ENCODE assay signal across 33 cellular contexts in the genomic region with DNA sequence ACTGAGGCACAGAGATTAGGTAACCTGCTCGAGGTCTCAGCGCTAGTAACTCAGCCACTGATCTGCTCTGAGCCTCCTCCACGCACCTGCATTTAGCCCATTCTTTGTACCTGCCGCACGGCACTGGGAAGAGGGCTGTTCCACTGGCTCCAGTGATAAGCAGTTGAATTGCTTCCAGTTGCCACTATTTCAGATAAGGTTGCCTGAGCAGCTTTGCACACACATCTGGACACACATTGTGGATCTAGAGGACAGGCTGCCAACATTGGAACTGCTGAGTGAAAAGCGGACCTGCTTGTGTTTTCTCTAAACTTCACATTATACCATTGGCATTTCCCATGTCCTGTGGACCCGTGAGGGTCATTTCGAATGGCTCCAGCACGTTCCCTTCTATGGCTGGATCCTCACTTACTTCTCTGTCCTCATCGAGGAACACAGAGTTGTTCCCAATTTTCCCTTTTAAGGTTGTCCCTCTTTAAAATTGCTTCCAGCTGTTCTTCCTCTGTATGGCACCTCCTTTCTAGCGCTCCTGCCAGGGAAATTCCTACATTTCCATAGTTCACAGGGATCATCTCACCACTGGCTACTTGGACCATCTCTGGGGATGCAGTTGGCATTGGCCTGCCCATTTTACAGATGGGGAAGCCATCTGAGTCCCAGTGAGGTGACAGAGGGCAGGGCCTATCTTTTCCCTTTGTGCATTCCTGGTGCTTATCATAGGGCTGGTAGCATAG. TPM values are rescaled to one million over a fixed set of nuclear protein-coding genes. Genes with fewer than 3 reads are reported as not detected.
DNase-seq lines count a peak whose midpoint lies in the region; ATAC-seq, FAIRE-seq and TF ChIP-seq lines count a peak whose summit lies in the region.
"Had no signal": no experiment of that assay in that cellular context is flagged by ENCODE, and none has a peak within 500 bp of the region (broad histone marks: within the 10 kb centered on the region; RNA-seq: fewer than 3 reads in every experiment).

No MANE protein-coding gene starts in this region.

- no TSS peak for BruUV-seq in IMR-90 (replicated peaks; lab: Mats Ljungman, UMichigan)

- intact Hi-C loops in IMR-90 (cut with micrococcal nuclease) (no loop called here), tibial artery (cut with DNase I; ENCODE audit: low total_unique reads) (no loop called here)

- CTCF ChIA-PET in IMR-90 (lab: Yijun Ruan, JAX) = interaction anchor here (1.1 kb wide), 1 partner anchor 196 kb away, joined by 12 read pairs; no protein-coding TSS in a partner anchor
- CTCF ChIA-PET in H1 (lab: Charles Lee; ENCODE audit: partially characterized antibody) = interaction anchor here (1.0 to 2.0 kb wide), 4 partner anchors 10 to 199 kb away, joined by 3 to 7 read pairs (median 4); no protein-coding TSS in a partner anchor

- H3K27ac ChIP-seq in IMR-90 (ENCODE audit: insufficient read depth, low read length) (peak overlapping the region; percentile 11), H1 (ENCODE audit: low read depth, low read length) (no peak overlapping the region), tibial artery (peak overlapping the region; percentile 54 to 72), H9 (ENCODE audit: insufficient read length, low read depth, low read length) (no peak overlapping the region)
- H3K27ac ChIP-seq: cardiac muscle cell, KMS-11, SJSA1, upper lobe of right lung had no signal

- peaks cover 2% of the 10 kb centered on the region for H3K27me3 Mint-ChIP-seq in H9 (ENCODE audit: low read depth)
- H3K27me3 Mint-ChIP-seq: CD4-positive, CD25-positive, alpha-beta regulatory T cell had no signal

- peaks cover 25 to 65% (median 62%) of the 10 kb centered on the region in 3 experiments; a peak in 6 of 7 replicates for H3K36me3 Mint-ChIP-seq in H9 (ENCODE audit: insufficient read depth in 1 of 3, low read depth in 3 of 3)
- H3K36me3 Mint-ChIP-seq: natural killer cell had no signal

- POLR2A ChIA-PET in IMR-90 (lab: Charles Lee; ENCODE audit: unreplicated experiment) (no interaction called here), H1 (lab: Charles Lee; ENCODE audit: partially characterized antibody) (no interaction called here)

- no peak for TF ChIP-seq RAD21 in IMR-90 (IDR thresholded peaks at IDR 0.05; ENCODE audit: low read length)
- TF ChIP-seq RAD21 in H1 (IDR thresholded peaks at IDR 0.05 in 1 of 2, conservative IDR thresholded peaks at IDR 0.05 in 1 of 2; ENCODE audit: low read depth in 2 of 2, low read length in 2 of 2) = no peak

- H2BK120ac ChIP-seq in IMR-90 (ENCODE audit: low read depth, low read length) = peak overlapping the region; percentile 7; the same call in 1 of the 2 replicates
- H2BK120ac ChIP-seq in H1 (replicated peaks; ENCODE audit: low read depth, low read length) = no peak overlapping the region
- H2BK120ac ChIP-seq in H9 (ENCODE audit: low read depth, low read length, poor library complexity, severe bottlenecking) = no peak overlapping the region

- in situ Hi-C loops in IMR-90 (cut with MboI; ENCODE audit: low sequenced_read_pairs) = no loop called here

- no peak overlapping the region for H3K4me3 Mint-ChIP-seq in H9
- H3K4me3 Mint-ChIP-seq: activated T-cell treated with anti-CD3 and anti-CD28 coated beads, Interleukin-2, amount 50 U/mL, for 72 hours; natural killer cell had no signal

- peak overlapping the region; percentile 22 for H2BK5ac ChIP-seq in IMR-90 (ENCODE audit: low read depth, low read length, poor library complexity, severe bottlenecking)
- no peak overlapping the region for H2BK5ac ChIP-seq in H1 (ENCODE audit: low read depth, low read length)
- no peak overlapping the region for H2BK5ac ChIP-seq in H9 (ENCODE audit: insufficient read length, low read length)

- dilution Hi-C loops in IMR-90 (cut with HindIII; ENCODE audit: low sequenced_read_pairs, unreplicated experiment) = no loop called here

- TF ChIP-seq CTCF in IMR-90 (conservative IDR thresholded peaks at IDR 0.05; ENCODE audit: low read depth, low read length) = no peak
- TF ChIP-seq CTCF in H1 (IDR thresholded peaks at IDR 0.05; ENCODE audit: control extremely low read depth in 1 of 3, insufficient read depth in 1 of 3, low read depth in 1 of 3, low read length in 3 of 3) = no peak
- no peak for TF ChIP-seq CTCF in tibial artery (IDR thresholded peaks at IDR 0.05)
- TF ChIP-seq CTCF in H9 (conservative IDR thresholded peaks at IDR 0.05) = no peak

- H3K14ac ChIP-seq in IMR-90 (replicated peaks; ENCODE audit: low read depth, low read length) (peak overlapping the region; percentile 69; the same call in 1 of the 2 replicates), H1 (ENCODE audit: insufficient read length) (no peak overlapping the region), H9 (ENCODE audit: insufficient read depth, low read length) (no peak overlapping the region)

- H4K91ac ChIP-seq in IMR-90 (ENCODE audit: insufficient read depth, low read depth, low read length) = peak overlapping the region; percentile 66; the same call in 1 of the 2 replicates
- no peak overlapping the region for H4K91ac ChIP-seq in H1 (replicated peaks; ENCODE audit: insufficient read length, low read length)
- no peak overlapping the region for H4K91ac ChIP-seq in H9 (ENCODE audit: insufficient read length, low read depth, low read length)

- H3K9me1 ChIP-seq in IMR-90 (ENCODE audit: insufficient read depth, low read length) = peaks cover 15% of the 10 kb centered on the region

- H3K36me3 ChIP-seq in IMR-90 (ENCODE audit: control insufficient read depth, insufficient read depth, low read length) (peaks cover 39% of the 10 kb centered on the region), H1 (ENCODE audit: control insufficient read depth in 2 of 4, insufficient read depth in 4 of 4, low read length in 3 of 4) (peaks cover 12 to 49% (median 26%) of the 10 kb centered on the region in 4 experiments; a peak in 7 of 8 replicates), tibial artery (peaks cover 21 to 68% (median 36%) of the 10 kb centered on the region in 3 donors)

- H2BK15ac ChIP-seq in IMR-90 (ENCODE audit: low read depth, low read length) (peak overlapping the region; percentile 73), H1 (ENCODE audit: low read length) (no peak overlapping the region), H9 (ENCODE audit: low read depth, low read length) (no peak overlapping the region)

- H2AK5ac ChIP-seq in IMR-90 (ENCODE audit: low read depth, low read length) (peak overlapping the region; percentile 85), H1 (ENCODE audit: low read depth, low read length) (no peak overlapping the region), H9 (ENCODE audit: insufficient read length, low read length) (no peak overlapping the region)

- H3K79me2 ChIP-seq in H1 (ENCODE audit: control insufficient read depth in 1 of 2, insufficient read depth in 2 of 2, low read length in 2 of 2) (no peaks in the 10 kb centered on the region), H9 (ENCODE audit: insufficient read depth, low read length) (no peaks in the 10 kb centered on the region)

- H3K4me2 ChIP-seq in IMR-90 (ENCODE audit: low read depth, low read length) = no peak overlapping the region
- H3K4me2 ChIP-seq in H1 (ENCODE audit: insufficient read depth in 1 of 2, low read depth in 2 of 2, low read length in 2 of 2) = no peak overlapping the region
- no peak overlapping the region for H3K4me2 ChIP-seq in H9 (ENCODE audit: insufficient read depth, insufficient read length, low read length)
- H3K4me2 ChIP-seq: KMS-11 had no signal

- H3K4me1 ChIP-seq in IMR-90 (ENCODE audit: control insufficient read depth, insufficient read depth, low read length) (peaks cover 22% of the 10 kb centered on the region), H1 (replicated peaks in 1 of 4; ENCODE audit: control insufficient read depth in 3 of 4, insufficient read depth in 4 of 4, low read length in 3 of 4) (no peaks in the 10 kb centered on the region), tibial artery (peaks cover 4 to 47% (median 18%) of the 10 kb centered on the region in 4 donors), H9 (ENCODE audit: insufficient read depth, low read length) (no peaks in the 10 kb centered on the region)
- H3K4me1 ChIP-seq: upper lobe of right lung had no signal

- H3K4me3 ChIP-seq in IMR-90 (ENCODE audit: insufficient read depth, low read depth, low read length) (no peak overlapping the region), H1 (ENCODE audit: extremely low read depth in 1 of 4, insufficient read depth in 2 of 4, low read depth in 3 of 4, low read length in 4 of 4) (no peak overlapping the region), tibial artery (no peak overlapping the region)
- H3K4me3 ChIP-seq: cardiac muscle cell, gastroesophageal sphincter, GM23248, SJSA1, upper lobe of right lung had no signal

- H4K20me1 ChIP-seq in IMR-90 (ENCODE audit: insufficient read depth, low read length) = peaks cover 9% of the 10 kb centered on the region; the same call in 1 of the 2 replicates
- H4K20me1 ChIP-seq in H1 (replicated peaks in 1 of 2; ENCODE audit: control insufficient read depth in 1 of 2, insufficient read depth in 2 of 2, low read length in 2 of 2) = peaks cover 6% of the 10 kb centered on the region in 2 experiments
- H4K20me1 ChIP-seq in H9 (ENCODE audit: control insufficient read depth, insufficient read depth, insufficient read length) = no peaks in the 10 kb centered on the region

- H2AFZ ChIP-seq in IMR-90 (replicated peaks; ENCODE audit: low read length, poor library complexity) (no peak overlapping the region), H1 (ENCODE audit: low read length) (no peak overlapping the region), H9 (ENCODE audit: low read length) (no peak overlapping the region)
- H2AFZ ChIP-seq: GM23248 had no signal

- H2BK12ac ChIP-seq in H1 (ENCODE audit: low read depth, low read length) (no peak overlapping the region), H9 (ENCODE audit: insufficient read length, low read depth, low read length) (no peak overlapping the region)

- H3K56ac ChIP-seq in IMR-90 (ENCODE audit: extremely low read depth, insufficient read depth, low read length) (no peak overlapping the region), H1 (replicated peaks; ENCODE audit: insufficient read length, low read depth, low read length) (no peak overlapping the region), H9 (ENCODE audit: insufficient read length, low read depth, low read length) (no peak overlapping the region)

- H3K27ac Mint-ChIP-seq in H9 = no peak overlapping the region; a peak in 1 of 7 replicates
- H3K27ac Mint-ChIP-seq: activated T-cell treated with anti-CD3 and anti-CD28 coated beads, Interleukin-2, amount 50 U/mL, for 72 hours; natural killer cell had no signal

- peak overlapping the region; percentile 15 to 37 for H4K8ac ChIP-seq in IMR-90 (ENCODE audit: low read depth in 2 of 2, low read length in 2 of 2)
- H4K8ac ChIP-seq in H1 (ENCODE audit: extremely low read depth, insufficient read depth, low read length) = peak overlapping the region; percentile 14; the same call in 1 of the 2 replicates
- H4K8ac ChIP-seq in H9 (replicated peaks; ENCODE audit: insufficient read length, low read depth, low read length) = no peak overlapping the region

- H3K18ac ChIP-seq in IMR-90 (ENCODE audit: low read depth, low read length) = peak overlapping the region; percentile 51; the same call in 1 of the 2 replicates
- H3K18ac ChIP-seq in H1 (ENCODE audit: extremely low read depth, low read length) = no peak overlapping the region
- no peak overlapping the region for H3K18ac ChIP-seq in H9 (ENCODE audit: insufficient read length, low read depth, low read length)

- ATAC-seq in IMR-90 (ENCODE audit: low read depth) (no peak), left lobe of liver (peak; percentile 67), HG03025 (IDR thresholded peaks at IDR 0.05; ENCODE audit: low FRiP score, unreplicated experiment) (no peak)
- ATAC-seq: activated T-cell treated with anti-CD3 and anti-CD28 coated beads, Interleukin-2, amount 50 U/mL, for 72 hours; esophagus mucosa; gastroesophageal sphincter; natural killer cell; upper lobe of right lung had no signal

- H4K5ac ChIP-seq in IMR-90 (ENCODE audit: low read depth, low read length) = peak overlapping the region; percentile 18
- H4K5ac ChIP-seq in H1 (ENCODE audit: insufficient read length, low read depth, low read length) = no peak overlapping the region
- H4K5ac ChIP-seq in H9 (ENCODE audit: insufficient read length, low read depth, low read length) = no peak overlapping the region

- H3K4ac ChIP-seq in IMR-90 (ENCODE audit: low read depth, low read length) (peak overlapping the region; percentile 42), H1 (replicated peaks; ENCODE audit: insufficient read length, low read depth, low read length) (no peak overlapping the region), H9 (ENCODE audit: low read depth, low read length) (no peak overlapping the region)

- 0 out of 4 replicates have a peak, but pooled peaks cover 0 to 4% of the 10 kb centered on the region in 2 experiments for H3K4me1 Mint-ChIP-seq in H9

- H3K79me1 ChIP-seq in IMR-90 (ENCODE audit: low read depth in 1 of 2, low read length in 2 of 2) (peaks cover 13 to 60% of the 10 kb centered on the region in 2 experiments), H1 (ENCODE audit: low read depth, low read length) (no peaks in the 10 kb centered on the region), H9 (ENCODE audit: insufficient read depth, low read depth, low read length, poor library complexity, severe bottlenecking) (no peaks in the 10 kb centered on the region)

- no peak overlapping the region for H3T11ph ChIP-seq in H9 (ENCODE audit: low read length)

- H3K23me2 ChIP-seq in H1 (ENCODE audit: low read depth, low read length) = no peaks in the 10 kb centered on the region
- no peaks in the 10 kb centered on the region for H3K23me2 ChIP-seq in H9 (ENCODE audit: insufficient read length, low read depth, low read length, poor library complexity, severe bottlenecking)

- H3K23ac ChIP-seq in IMR-90 (ENCODE audit: low read depth, low read length) (0 out of 2 replicates have a peak overlapping the region, but pooled peaks have one; percentile 38), H1 (ENCODE audit: insufficient read length) (no peak overlapping the region), H9 (ENCODE audit: insufficient read length, low read depth, low read length) (no peak overlapping the region)

- H3K9me3 ChIP-seq in IMR-90 (ENCODE audit: control insufficient read depth, insufficient read depth, low read length) (no peaks in the 10 kb centered on the region), H1 (ENCODE audit: insufficient read depth in 2 of 2, low read depth in 1 of 2, low read length in 1 of 2) (no peaks in the 10 kb centered on the region), tibial artery (no peaks in the 10 kb centered on the region), H9 (ENCODE audit: control insufficient read depth, low read depth, low read length) (no peaks in the 10 kb centered on the region)
- H3K9me3 ChIP-seq: gastroesophageal sphincter, SJSA1, upper lobe of right lung had no signal

- DNase-seq in IMR-90 (no peak), H1 (ENCODE audit: low read depth in 1 of 2, low spot score in 2 of 2) (no peak), left lobe of liver (ENCODE audit: low spot score) (peak; percentile 60), tibial artery (no peak), H9 (no peak), GOT3 (lab: John Stamatoyannopoulos, UW) (no peak)
- DNase-seq: activated CD4-positive, alpha-beta T cell treated with anti-CD3 and anti-CD28 coated beads, Interleukin-2, amount 50 U/mL, for 4 hours; activated CD4-positive, CD25-positive, alpha-beta regulatory T cell; activated naive CD4-positive, alpha-beta T cell treated with Interleukin-2 at 50 U/mL for 16 hours; activated T-cell treated with anti-CD3 and anti-CD28 coated beads, Interleukin-2, amount 50 U/mL, for 72 hours; amniotic stem cell; CD4-positive, CD25-positive, alpha-beta regulatory T cell; cortex of kidney; EL; GM23248; midbrain; natural killer cell; NCI-H1417; NCI-H2081; NCI-H226; retina; stimulated activated CD4-positive, alpha-beta T cell treated with anti-CD3 and anti-CD28 coated beads, Interleukin-2, amount 100 ng/mL, for 24 hours; T-helper 1 cell; upper lobe of right lung had no signal

- H3K9me3 Mint-ChIP-seq in H9 = no peaks in the 10 kb centered on the region
- H3K9me3 Mint-ChIP-seq: activated T-cell treated with anti-CD3 and anti-CD28 coated beads, Interleukin-2, amount 50 U/mL, for 72 hours; CD4-positive, CD25-positive, alpha-beta regulatory T cell; natural killer cell had no signal

- TF ChIP-seq EP300 in H1 (IDR thresholded peaks at IDR 0.05; ENCODE audit: borderline replicate concordance in 1 of 2, low read depth in 2 of 2, low read length in 2 of 2) = no peak

- H3K27me3 ChIP-seq in IMR-90 (ENCODE audit: control insufficient read depth, insufficient read depth, low read length) = no peaks in the 10 kb centered on the region
- H3K27me3 ChIP-seq in H1 (replicated peaks in 1 of 4; ENCODE audit: control insufficient read depth in 3 of 4, extremely low read depth in 1 of 4, insufficient read depth in 3 of 4, low read length in 3 of 4) = no peaks in the 10 kb centered on the region
- H3K27me3 ChIP-seq in tibial artery = no peaks in the 10 kb centered on the region
- H3K27me3 ChIP-seq in H9 (ENCODE audit: insufficient read depth, low read length) = no peaks in the 10 kb centered on the region
- H3K27me3 ChIP-seq: cardiac muscle cell, gastroesophageal sphincter, SJSA1, upper lobe of right lung had no signal

- peak overlapping the region; percentile 33; the same call in 1 of the 2 replicates for H3K9ac ChIP-seq in IMR-90 (ENCODE audit: low read depth, low read length)
- H3K9ac ChIP-seq in H1 (replicated peaks in 1 of 4; ENCODE audit: extremely low read depth in 1 of 4, low read depth in 3 of 4, low read length in 3 of 4) = no peak overlapping the region
- no peak overlapping the region for H3K9ac ChIP-seq in H9 (ENCODE audit: extremely low read depth, insufficient read length, low read length)
- H3K9ac ChIP-seq: KMS-11 had no signal

- H2BK20ac ChIP-seq in IMR-90 (ENCODE audit: low read depth, low read length) (peak overlapping the region; percentile 44; the same call in 1 of the 2 replicates), H1 (ENCODE audit: low read length) (no peak overlapping the region), H9 (ENCODE audit: low read depth, low read length, poor library complexity, severe bottlenecking) (no peak overlapping the region)

- FAIRE-seq in H1 (lab: Jason Lieb, UNC) = no peak
- FAIRE-seq: GM12892, HTR-8/SVneo, RCC 7860 had no signal

- TF ChIP-seq POLR2A in IMR-90 (IDR thresholded peaks at IDR 0.05; ENCODE audit: low read depth, low read length) = no peak
- no peak for TF ChIP-seq POLR2A in H1 (IDR thresholded peaks at IDR 0.05; ENCODE audit: control extremely low read depth in 1 of 2, low read depth in 2 of 2, low read length in 2 of 2)

- WGBS in IMR-90 (ENCODE audit: extremely low coverage in 2 of 2, insufficient read length in 1 of 2), 2 experiments = 86% methylated on average over 7 of the region's 11 CpGs; no CpG with 5 or more reads in 1 of the 2 experiments
- 96% methylated on average over 11 of the region's 11 CpGs; no CpG with 5 or more reads in 1 of the 2 experiments for WGBS in H1 (ENCODE audit: extremely low coverage in 1 of 2, insufficient coverage in 1 of 2, insufficient read length in 1 of 2, insufficient replicate concordance in 2 of 2, low coverage in 1 of 2, low lambda C conversion rate in 2 of 2, missing lambda C conversion rate in 1 of 2), 2 experiments
- WGBS in H9 (ENCODE audit: extremely low coverage, insufficient read length, low lambda C conversion rate) = no CpG with 5 or more reads among the region's 11 CpGs

- no peak overlapping the region for H2AK9ac ChIP-seq in IMR-90 (replicated peaks; ENCODE audit: low read depth, low read length, poor library complexity)

RNA-seq across cellular contexts. Expression of a gene that starts 45.9 kb away (rescaled TPM):
- total RNA-seq in IMR-90 (2012; rRNA removed) (109 and 118 TPM in 2 replicates), left lobe of liver (16.3 TPM), H9 (2021) (53.6 and 57.5 TPM in 2 replicates)
- polyA plus RNA-seq in IMR-90 (2012; rRNA removed) (134 and 140 TPM in 2 replicates), H1 (2011; rRNA removed) (42.2 and 80.4 TPM in 2 replicates)
- 54.4 and 111 TPM in 2 replicates for polyA plus RNA-seq in IMR-90 (2012; cell fraction: cytosol; rRNA removed)
- polyA plus RNA-seq in IMR-90 (2012; cell fraction: nucleus; rRNA removed; ENCODE audit: low replicate concordance) = 60.2 and 86.2 TPM in 2 replicates
- 53.2 and 58.2 TPM in 2 replicates for total RNA-seq in H1 (2021; fragmentation: NEBNext Ultra II Directional; extraction: Animal tissue kit (Norgen Biotek cat#: 25700))
- 104 TPM for polyA plus RNA-seq in H1 (2011; cell fraction: cytosol; rRNA removed)
- polyA plus RNA-seq in H1 (2011; cell fraction: nucleus; rRNA removed) = 38.3 TPM
- 79.6 to 90.2 TPM (median 84.6 TPM) in 4 replicates for polyA plus RNA-seq in H1 (2012, experiment 1 of 2)
- 66.3 TPM for polyA plus RNA-seq in H1 (2012, experiment 2 of 2)
- 89.7 TPM for polyA plus RNA-seq in H1 (2013, experiment 1 of 2)
- 91.2 TPM for polyA plus RNA-seq in H1 (2013, experiment 2 of 2)
- polyA minus RNA-seq in H1 (2011; rRNA and poly(A)+ RNA removed) = 40.4 and 44.9 TPM in 2 replicates
- polyA minus RNA-seq in H1 (2011; cell fraction: cytosol; rRNA and poly(A)+ RNA removed) = 17.3 TPM
- polyA minus RNA-seq in H1 (2011; cell fraction: nucleus; rRNA and poly(A)+ RNA removed) = 20.5 TPM

Comparison
In these comparisons a context has a peak if more than half of its experiments do, and no peak if none do; other contexts are left out.
1. H3K27ac ChIP-seq: peak in IMR-90 (single experiment) and tibial artery (2 of 2); none in H1 (single experiment) and H9 (single experiment).